ENCODE assay signal across 8 cellular contexts in genomic region chr2:172428841-172429173, GRCh38. TPM values are rescaled to one million over a fixed set of nuclear protein-coding genes. Genes with fewer than 3 reads are reported as not detected.
DNase-seq lines count a peak whose midpoint lies in the region; ATAC-seq, FAIRE-seq and TF ChIP-seq lines count a peak whose summit lies in the region.
"Had no signal": no experiment of that assay in that cellular context is flagged by ENCODE, and none has a peak within 500 bp of the region (broad histone marks: within the 10 kb centered on the region; RNA-seq: fewer than 3 reads in every experiment).

No MANE protein-coding gene starts in this region.

- H3K4me3 Mint-ChIP-seq in activated T-helper 17 cell treated with anti-CD3 and anti-CD28 coated beads, Interleukin-2, amount 50 U/mL, for 72 hours: peak overlapping the region; percentile 73

- CTCF ChIA-PET in GM10248 (lab: Yijun Ruan, JAX): interaction anchor here (1.4 to 2.4 kb wide), 2 partner anchors 9 to 11 kb away, joined by 4 to 8 read pairs; no protein-coding TSS in a partner anchor

- no peaks in the 10 kb centered on the region for H3K36me3 Mint-ChIP-seq in activated T-helper 17 cell treated with anti-CD3 and anti-CD28 coated beads, Interleukin-2, amount 50 U/mL, for 72 hours (ENCODE audit: low read depth)

- H3K27ac Mint-ChIP-seq in activated T-helper 17 cell treated with anti-CD3 and anti-CD28 coated beads, Interleukin-2, amount 50 U/mL, for 72 hours: no peak overlapping the region

- no peaks in the 10 kb centered on the region for H3K27me3 Mint-ChIP-seq in activated T-helper 17 cell treated with anti-CD3 and anti-CD28 coated beads, Interleukin-2, amount 50 U/mL, for 72 hours

- DNase-seq in GM10248 (ENCODE audit: extremely low spot score) (no peak), urothelium cell line (ENCODE audit: low spot score) (no peak)
- DNase-seq: cortex of kidney had no signal

- H3K9me3 ChIP-seq in HUES6 (ENCODE audit: control insufficient read depth, insufficient read depth, low read depth, low read length): no peaks in the 10 kb centered on the region
- no peaks in the 10 kb centered on the region for H3K9me3 ChIP-seq in iPS-18c (ENCODE audit: control insufficient read depth, insufficient read depth, low read length)
- no peaks in the 10 kb centered on the region for H3K9me3 ChIP-seq in skeletal muscle satellite cell (replicated peaks; ENCODE audit: low read length)

- ATAC-seq in activated T-helper 17 cell treated with anti-CD3 and anti-CD28 coated beads, Interleukin-2, amount 50 U/mL, for 72 hours (replicated peaks): no peak
- no peak for ATAC-seq in GM18498 (IDR thresholded peaks at IDR 0.05; ENCODE audit: unreplicated experiment)

- peak overlapping the region; percentile 99 for H3K4me2 ChIP-seq in skeletal muscle satellite cell (ENCODE audit: low read length)

- peaks cover 31% of the 10 kb centered on the region for H3K4me1 Mint-ChIP-seq in activated T-helper 17 cell treated with anti-CD3 and anti-CD28 coated beads, Interleukin-2, amount 50 U/mL, for 72 hours

- peaks cover 51% of the 10 kb centered on the region for H3K4me1 ChIP-seq in HUES6 (ENCODE audit: control insufficient read depth, insufficient read depth, low read length)
- peaks cover 5% of the 10 kb centered on the region for H3K4me1 ChIP-seq in skeletal muscle satellite cell (ENCODE audit: control insufficient read depth, insufficient read depth, low read length)

- no peaks in the 10 kb centered on the region for H3K9me3 Mint-ChIP-seq in activated T-helper 17 cell treated with anti-CD3 and anti-CD28 coated beads, Interleukin-2, amount 50 U/mL, for 72 hours

- no peak overlapping the region for H3K27ac ChIP-seq in HUES6 (ENCODE audit: low read depth, low read length)

- H3K27me3 ChIP-seq in HUES6 (ENCODE audit: control insufficient read depth, insufficient read depth, low read length) (peaks cover 18% of the 10 kb centered on the region; the same call in 1 of the 2 replicates), skeletal muscle satellite cell (ENCODE audit: control insufficient read depth, insufficient read depth, low read length) (peaks cover 16% of the 10 kb centered on the region)

- no peak for FAIRE-seq in urothelium cell line (lab: Jason Lieb, UNC)

- H3K9ac ChIP-seq in HUES6 (ENCODE audit: low read length) (peak overlapping the region; percentile 86), skeletal muscle satellite cell (ENCODE audit: low read depth, low read length) (peak overlapping the region; percentile 36)

- H3K4me3 ChIP-seq in HUES6 (ENCODE audit: low read depth, low read length) (peak overlapping the region; percentile 78), iPS-18c (ENCODE audit: insufficient read depth, low read depth, low read length) (peak overlapping the region; percentile 92), skeletal muscle satellite cell (ENCODE audit: low read length) (peak overlapping the region; percentile 87)

- TF ChIP-seq CTCF in GM10248 (IDR thresholded peaks at IDR 0.05; ENCODE audit: control extremely low read depth, extremely low read depth, low read depth, missing control alignments): no peak

- POLR2A ChIA-PET in GM10248 (lab: Yijun Ruan, JAX): no interaction called here

- H3K36me3 ChIP-seq in HUES6 (ENCODE audit: control insufficient read depth, insufficient read depth, low read length) (no peaks in the 10 kb centered on the region), skeletal muscle satellite cell (ENCODE audit: insufficient read depth, low read length) (no peaks in the 10 kb centered on the region)

RNA-seq across cellular contexts. Expression of gene ITGA6, which starts 1.4 kb away (rescaled TPM):
- 1 to 10 TPM; 2.2 to 4.9 TPM for total RNA-seq in activated T-helper 17 cell treated with anti-CD3 and anti-CD28 coated beads, Interleukin-2, amount 50 U/mL, for 72 hours
- total RNA-seq in skeletal muscle satellite cell (2012; rRNA removed): 3.3 and 31.9 TPM in 2 replicates
